ENCODE assay signal across 2 cellular contexts in genomic region chr4:124151031-124151430, GRCh38.
TF ChIP-seq lines count a peak whose summit lies in the region.

No MANE protein-coding gene starts in this region.

TF ChIP-seq in SK-N-SH, 30 proteins besides CTCF, POLR2A, EP300 and RAD21 (continued from another document):
- TF ChIP-seq ZBTB33 (IDR thresholded peaks at IDR 0.05; ENCODE audit: borderline replicate concordance, low read depth) (no peak), USF1 (IDR thresholded peaks at IDR 0.05; ENCODE audit: borderline replicate concordance, low read depth) (no peak), REST (IDR thresholded peaks at IDR 0.05; ENCODE audit: low read depth, low read length) (no peak), POLR2AphosphoS5 (IDR thresholded peaks at IDR 0.05; ENCODE audit: low read depth, low read length) (no peak), ELF1 (IDR thresholded peaks at IDR 0.05) (no peak), MEF2A (IDR thresholded peaks at IDR 0.05; ENCODE audit: borderline replicate concordance, low read depth) (no peak), GATA2 (CRISPR knock-in tag; IDR thresholded peaks at IDR 0.05) (no peak), RCOR1 (IDR thresholded peaks at IDR 0.05; ENCODE audit: low read length) (no peak), RXRA (IDR thresholded peaks at IDR 0.05; ENCODE audit: borderline replicate concordance, low read depth) (no peak), FOXM1 (IDR thresholded peaks at IDR 0.05; ENCODE audit: low read depth) (no peak)

TF ChIP-seq in SK-N-SH treated with all-trans-retinoic acid at 6 μM for 48 hours, 23 proteins besides CTCF, POLR2A, EP300 and RAD21 (continued from another document):
- TF ChIP-seq CREB5 (CRISPR knock-in tag; IDR thresholded peaks at IDR 0.05; ENCODE audit: low read depth) (no peak), PPARA (CRISPR knock-in tag; IDR thresholded peaks at IDR 0.05; ENCODE audit: borderline replicate concordance) (no peak), CSRNP3 (CRISPR knock-in tag; IDR thresholded peaks at IDR 0.05) (no peak), ZFP30 (CRISPR knock-in tag; IDR thresholded peaks at IDR 0.05) (no peak), POU6F1 (CRISPR knock-in tag; IDR thresholded peaks at IDR 0.05; ENCODE audit: borderline replicate concordance, low read depth) (no peak), SNAI2 (CRISPR knock-in tag; IDR thresholded peaks at IDR 0.05) (no peak)
TF ChIP-seq in SK-N-SH treated with all-trans-retinoic acid at 6 μM for 48 hours: peak in this region for 0.
